ENCODE assay signal across 9 cellular contexts in the genomic region with DNA sequence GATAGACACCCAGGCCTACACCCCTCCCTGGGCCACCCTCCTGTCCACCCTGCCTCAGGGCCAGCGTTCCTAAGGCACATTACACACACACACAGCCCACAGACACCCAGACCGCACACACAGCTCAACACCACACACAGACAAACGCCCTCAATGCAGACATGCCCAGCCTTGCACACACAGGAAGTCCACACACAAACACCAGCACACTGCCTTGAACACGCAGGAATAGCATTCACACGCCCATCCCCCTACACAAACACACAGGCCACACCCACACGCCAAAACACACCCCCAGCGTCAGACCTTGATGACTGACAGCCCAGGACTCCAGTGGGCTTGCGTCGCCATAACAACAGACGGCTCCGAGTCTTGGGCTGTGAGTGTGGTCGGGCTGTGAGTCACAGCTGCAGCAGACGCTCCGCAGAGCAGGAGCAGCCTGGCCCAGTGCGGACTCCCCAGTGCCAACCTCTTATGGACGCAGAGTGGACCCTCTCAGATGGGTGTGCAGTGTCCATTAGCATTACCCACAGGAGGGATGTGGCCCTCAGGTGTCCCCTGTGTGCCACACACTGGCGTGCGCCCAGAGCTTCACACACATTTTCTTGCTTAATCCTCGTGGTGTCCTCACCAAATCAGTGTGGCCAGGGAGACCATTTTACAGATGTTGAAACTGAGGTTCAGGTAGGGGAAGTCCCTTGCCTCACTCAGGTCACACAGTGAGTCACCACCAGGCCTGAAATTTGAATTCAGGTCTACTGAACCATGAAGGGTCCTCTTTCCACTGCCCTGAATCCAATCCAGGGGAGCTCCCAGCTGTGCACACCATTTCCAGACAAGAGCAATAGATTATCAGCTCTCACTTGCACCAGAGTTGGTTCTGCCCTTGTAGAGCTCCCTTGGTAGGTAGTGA. TPM values are rescaled to one million over a fixed set of nuclear protein-coding genes. Genes with fewer than 3 reads are reported as not detected.
DNase-seq lines count a peak whose midpoint lies in the region; ATAC-seq, FAIRE-seq and TF ChIP-seq lines count a peak whose summit lies in the region.
"Had no signal": no experiment of that assay in that cellular context is flagged by ENCODE, and none has a peak within 500 bp of the region (broad histone marks: within the 10 kb centered on the region; RNA-seq: fewer than 3 reads in every experiment).

No MANE protein-coding gene starts in this region.

- peaks cover 10% of the 10 kb centered on the region for H3K9me3 Mint-ChIP-seq in type B pancreatic cell

- H3K4me3 ChIP-seq in endothelial cell of umbilical vein (replicated peaks in 1 of 3; ENCODE audit: insufficient read depth in 1 of 3, low read depth in 1 of 3, low read length in 3 of 3), result no peak overlapping the region

- H3K9me1 ChIP-seq in endothelial cell of umbilical vein (replicated peaks; ENCODE audit: control insufficient read depth, extremely low read depth, insufficient read depth, low read length), result no peaks in the 10 kb centered on the region

- no peaks in the 10 kb centered on the region for H4K20me1 ChIP-seq in endothelial cell of umbilical vein (replicated peaks; ENCODE audit: control insufficient read depth, extremely low read depth, insufficient read depth, low read length)

- H2AFZ ChIP-seq in endothelial cell of umbilical vein (ENCODE audit: low read depth, low read length), result no peak overlapping the region

- H3K27me3 ChIP-seq in endothelial cell of umbilical vein (ENCODE audit: control insufficient read depth in 2 of 2, insufficient read depth in 2 of 2, low read length in 2 of 2), result no peaks in the 10 kb centered on the region

- no peaks in the 10 kb centered on the region for H3K79me2 ChIP-seq in endothelial cell of umbilical vein (ENCODE audit: control insufficient read depth, insufficient read depth, low read length)

- H3K4me3 Mint-ChIP-seq in type B pancreatic cell, result peak overlapping the region; percentile 34

- no peaks in the 10 kb centered on the region for H3K27me3 Mint-ChIP-seq in type B pancreatic cell

- peaks cover 29% of the 10 kb centered on the region for H3K4me1 Mint-ChIP-seq in type B pancreatic cell (ENCODE audit: unreplicated experiment)

- CTCF ChIA-PET in endothelial cell of umbilical vein (lab: Charles Lee), result interaction anchor here (1.5 kb wide), 1 partner anchor 21 kb away, joined by 6 read pairs; no protein-coding TSS in a partner anchor

- FAIRE-seq in endothelial cell of umbilical vein (lab: Jason Lieb, UNC), result peak; percentile 98

- dilution Hi-C loops in endothelial cell of umbilical vein (cut with MboI; ENCODE audit: extremely low pct_ligation_motif_present, low sequenced_read_pairs), result no loop called here

- no peaks in the 10 kb centered on the region for H3K36me3 ChIP-seq in endothelial cell of umbilical vein (ENCODE audit: control insufficient read depth in 2 of 2, extremely low read depth in 1 of 2, insufficient read depth in 2 of 2, low read length in 2 of 2)

- no peak overlapping the region for H3K4me2 ChIP-seq in endothelial cell of umbilical vein (ENCODE audit: insufficient read depth, low read length)

- no peaks in the 10 kb centered on the region for H3K4me1 ChIP-seq in endothelial cell of umbilical vein (ENCODE audit: control insufficient read depth, extremely low read depth, insufficient read depth, low read length)

- no peak for TF ChIP-seq CTCF in endothelial cell of umbilical vein (IDR thresholded peaks at IDR 0.05; ENCODE audit: extremely low read depth in 1 of 2, insufficient read depth in 1 of 2, low read depth in 1 of 2, low read length in 2 of 2)
- no peak for TF ChIP-seq CTCF in type B pancreatic cell (conservative IDR thresholded peaks at IDR 0.05)

- H3K36me3 Mint-ChIP-seq in type B pancreatic cell, result no peaks in the 10 kb centered on the region

- DNase-seq in NCI-H146 (lab: John Stamatoyannopoulos, UW), result peak; percentile 49
- DNase-seq in NCI-H146 treated with DMSO at 0.1 percent for 48 hours (lab: John Stamatoyannopoulos, UW; ENCODE audit: unreplicated experiment), result no peak
- DNase-seq in NCI-H748 treated with DMSO at 0.1 percent for 48 hours (lab: John Stamatoyannopoulos, UW), result peak; percentile 76
- DNase-seq in activated CD8-positive, alpha-beta memory T cell treated with anti-CD3 and anti-CD28 coated beads for 4 hours (ENCODE audit: low read depth in 2 of 2), result peak; percentile 73 to 80
- DNase-seq in endothelial cell of umbilical vein (ENCODE audit: low read depth, low spot score), result peak; percentile 87
- peak; percentile 90 for DNase-seq in non-pigmented ciliary epithelial cell (ENCODE audit: low read depth)
- DNase-seq in type B pancreatic cell (ENCODE audit: extremely low spot score, unreplicated experiment), result no peak

- H3K27ac ChIP-seq in endothelial cell of umbilical vein (ENCODE audit: insufficient read depth, low read depth, low read length), result no peak overlapping the region
- H3K27ac ChIP-seq: C4-2B had no signal

- no peak overlapping the region for H3K9ac ChIP-seq in endothelial cell of umbilical vein (replicated peaks; ENCODE audit: extremely low read depth, insufficient read depth, low read length)

- ATAC-seq in HG02852 (IDR thresholded peaks at IDR 0.05; ENCODE audit: unreplicated experiment), result peak; percentile 70

- POLR2A ChIA-PET in endothelial cell of umbilical vein (lab: Charles Lee), result interaction anchor here (0.5 kb wide), 1 partner anchor 167 kb away, joined by 4 read pairs; a partner anchor contains a TSS

- BruUV-seq in endothelial cell of umbilical vein (replicated peaks; lab: Mats Ljungman, UMichigan), result no TSS peak

- no peak for TF ChIP-seq POLR2A in endothelial cell of umbilical vein (IDR thresholded peaks at IDR 0.05; ENCODE audit: low read depth, low read length)

- H3K9me3 ChIP-seq in endothelial cell of umbilical vein (replicated peaks; ENCODE audit: control insufficient read depth, insufficient read depth, low read length), result no peaks in the 10 kb centered on the region

- H3K27ac Mint-ChIP-seq in type B pancreatic cell, result peak overlapping the region; percentile 47

- intact Hi-C loops in endothelial cell of umbilical vein (cut with micrococcal nuclease), result loop anchor here (5.0 kb wide), 1 partner anchor 306 kb away; no protein-coding TSS in a partner anchor

TF ChIP-seq in endothelial cell of umbilical vein, 7 proteins besides CTCF, POLR2A, EP300 and RAD21:
- no peak for TF ChIP-seq GATA2 (IDR thresholded peaks at IDR 0.05; ENCODE audit: insufficient read depth, insufficient read length, low read depth, low read length)
- TF ChIP-seq, protein P1, sequence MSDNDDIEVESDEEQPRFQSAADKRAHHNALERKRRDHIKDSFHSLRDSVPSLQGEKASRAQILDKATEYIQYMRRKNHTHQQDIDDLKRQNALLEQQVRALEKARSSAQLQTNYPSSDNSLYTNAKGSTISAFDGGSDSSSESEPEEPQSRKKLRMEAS (IDR thresholded peaks at IDR 0.05; ENCODE audit: insufficient read depth, insufficient read length), result peak; percentile 34
- TF ChIP-seq FOS (IDR thresholded peaks at IDR 0.05; ENCODE audit: borderline replicate concordance, insufficient read depth, low read length), result peak; percentile 70

RNA-seq across cellular contexts. Expression of a gene that starts 17.8 kb away (rescaled TPM):
- total RNA-seq in endothelial cell of umbilical vein (43.3 and 47.3 TPM in 2 replicates), type B pancreatic cell (ENCODE audit: low replicate concordance) (61.1 and 61.3 TPM in 2 replicates)
- polyA plus RNA-seq in endothelial cell of umbilical vein, result 7.4 and 7.8 TPM in 2 replicates
- polyA plus RNA-seq in endothelial cell of umbilical vein (2011; cell fraction: cytosol; rRNA removed), result 5.2 and 6.3 TPM in 2 replicates
- polyA plus RNA-seq in endothelial cell of umbilical vein (2011; cell fraction: nucleus; rRNA removed), result 17.5 and 19.2 TPM in 2 replicates
- 14.2 and 19.1 TPM in 2 replicates for polyA plus RNA-seq in endothelial cell of umbilical vein (2012)
- 8.2 and 14.0 TPM in 2 replicates for polyA minus RNA-seq in endothelial cell of umbilical vein
- polyA minus RNA-seq in endothelial cell of umbilical vein (2011; cell fraction: cytosol; rRNA and poly(A)+ RNA removed), result 9.0 TPM
- polyA minus RNA-seq in endothelial cell of umbilical vein (2011; cell fraction: nucleus; rRNA and poly(A)+ RNA removed), result 17.7 and 21.7 TPM in 2 replicates

Comparison
In these comparisons a context has a peak if more than half of its experiments do, and no peak if none do; other contexts are left out.
1. DNase-seq: peak in NCI-H146 (single experiment), NCI-H748 treated with DMSO at 0.1 percent for 48 hours (single experiment), activated CD8-positive, alpha-beta memory T cell treated with anti-CD3 and anti-CD28 coated beads for 4 hours (2 of 2), endothelial cell of umbilical vein (single experiment) and non-pigmented ciliary epithelial cell (single experiment); none in NCI-H146 treated with DMSO at 0.1 percent for 48 hours (single experiment) and type B pancreatic cell (single experiment).